21 cellular contexts compared by ENCODE assay signal in the genomic region with DNA sequence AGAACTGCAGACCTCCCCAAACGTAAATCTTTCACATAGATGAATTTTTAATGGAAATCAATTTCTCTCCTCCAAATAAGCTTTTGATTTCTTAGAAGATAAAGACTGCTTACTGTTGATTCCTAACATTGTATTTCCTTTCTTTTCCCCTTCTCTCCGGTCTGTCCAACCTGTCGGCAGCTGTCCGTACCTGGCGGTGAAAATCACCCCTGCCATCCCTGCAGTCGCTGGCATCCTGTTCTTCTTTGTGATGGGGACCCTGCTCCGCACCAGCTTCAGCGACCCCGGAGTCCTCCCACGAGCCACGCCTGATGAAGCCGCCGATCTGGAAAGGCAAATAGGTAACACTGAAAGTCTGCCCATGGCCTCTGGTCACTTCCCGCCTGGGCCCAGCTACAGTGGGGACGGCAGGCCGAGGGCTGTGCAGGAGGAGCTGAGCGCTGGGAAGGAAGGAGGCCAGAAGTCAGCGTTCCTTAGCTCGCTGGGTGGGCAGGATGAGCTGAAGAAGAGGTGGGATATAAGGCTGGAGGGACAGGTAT.
DNase-seq lines count a peak whose midpoint lies in the region; ATAC-seq and TF ChIP-seq lines count a peak whose summit lies in the region.
"Had no signal": no experiment of that assay in that cellular context is flagged by ENCODE, and none has a peak within 500 bp of the region (broad histone marks: within the 10 kb centered on the region; RNA-seq: fewer than 3 reads in every experiment).

No MANE protein-coding gene starts in this region.

- WGBS in liver = 86% methylated on average over 19 of the region's 19 CpGs
- 85 to 87% (median 86%) methylated on average over 19 of the region's 19 CpGs for WGBS in psoas muscle, 3 donors

- TF ChIP-seq CTCF in liver (IDR thresholded peaks at IDR 0.05; ENCODE audit: low read depth, low read length, missing input control) (no peak), psoas muscle (IDR thresholded peaks at IDR 0.05) (no peak), uterus (IDR thresholded peaks at IDR 0.05) (no peak)

- TF ChIP-seq POLR2A in uterus (IDR thresholded peaks at IDR 0.05) = no peak

- H3K4me3 ChIP-seq in liver (ENCODE audit: low read depth in 1 of 3, low read length in 3 of 3) (no peak overlapping the region), psoas muscle (peak overlapping the region; percentile 16), uterus (no peak overlapping the region)

- H3K36me3 ChIP-seq in liver (ENCODE audit: control insufficient read depth in 4 of 4, insufficient read depth in 3 of 4, low read depth in 1 of 4, low read length in 3 of 4) = peaks cover 0 to 2% (median under 1%) of the 10 kb centered on the region in 4 donors
- H3K36me3 ChIP-seq in psoas muscle (ENCODE audit: insufficient read depth in 1 of 2, low read depth in 1 of 2) = no peaks in the 10 kb centered on the region
- no peaks in the 10 kb centered on the region for H3K36me3 ChIP-seq in uterus

- intact Hi-C loops in psoas muscle (cut with DNase I) (no loop called here), uterus (cut with DNase I; ENCODE audit: low total_unique reads) (no loop called here)

- H3K27ac ChIP-seq in liver (ENCODE audit: low read depth in 1 of 2, low read length in 2 of 2) = peak overlapping the region; percentile 1 to 29
- H3K27ac ChIP-seq in psoas muscle = peak overlapping the region; percentile 67
- H3K27ac ChIP-seq in uterus = peak overlapping the region; percentile 36 to 44
- H3K27ac ChIP-seq: 22Rv1 had no signal

- H3K9me3 ChIP-seq in liver (ENCODE audit: control insufficient read depth in 4 of 4, low read length in 3 of 4) = no peaks in the 10 kb centered on the region
- H3K9me3 ChIP-seq in psoas muscle = no peaks in the 10 kb centered on the region
- H3K9me3 ChIP-seq in uterus = no peaks in the 10 kb centered on the region

- H3K27me3 ChIP-seq in liver (ENCODE audit: control insufficient read depth in 4 of 4, insufficient read depth in 4 of 4, low read length in 3 of 4) (no peaks in the 10 kb centered on the region), psoas muscle (ENCODE audit: insufficient read depth in 3 of 3, low read length in 2 of 3) (no peaks in the 10 kb centered on the region), uterus (no peaks in the 10 kb centered on the region)

- peak; percentile 14 for DNase-seq in activated CD4-positive, CD25-positive, alpha-beta regulatory T cell treated with anti-CD3 and anti-CD28 coated beads, Interleukin-2, amount 50 U/mL, for 72 hours
- DNase-seq in psoas muscle = no peak
- DNase-seq in uterus = no peak
- DNase-seq in NCI-H1417 treated with DMSO at 0.1 percent for 48 hours (lab: John Stamatoyannopoulos, UW) = no peak
- DNase-seq in amygdala (lab: John Stamatoyannopoulos, UW) = no peak
- DNase-seq: ACHN; C1 segment of cervical spinal cord; Calu3; CD8-positive, alpha-beta T cell; Kasumi-1; NCI-H1694 treated with DMSO at 0.1 percent for 48 hours; NCI-H2081 treated with DMSO at 0.1 percent for 48 hours; NCI-H2171 treated with DMSO at 0.1 percent for 48 hours; NCI-H524 treated with DMSO at 0.1 percent for 48 hours; NCI-H82; SIG-M5 had no signal

- H3K4me1 ChIP-seq in liver (ENCODE audit: control insufficient read depth in 4 of 4, insufficient read depth in 4 of 4, low read length in 3 of 4) (peaks cover 5 to 43% (median 21%) of the 10 kb centered on the region in 4 donors), psoas muscle (peaks cover 52% of the 10 kb centered on the region), uterus (no peaks in the 10 kb centered on the region)

- H3K9ac ChIP-seq in liver (ENCODE audit: low read depth in 1 of 2, low read length in 2 of 2) = no peak overlapping the region

- ATAC-seq in activated CD4-positive, CD25-positive, alpha-beta regulatory T cell treated with anti-CD3 and anti-CD28 coated beads, Interleukin-2, amount 50 U/mL, for 24 hours = no peak
- peak in 1 of 4 donors; percentile 7 for ATAC-seq in psoas muscle
- no peak for ATAC-seq in GM21723 (IDR thresholded peaks at IDR 0.05; ENCODE audit: unreplicated experiment)
- ATAC-seq: CD8-positive, alpha-beta T cell; Panc1 had no signal

- TF ChIP-seq RAD21 in liver (IDR thresholded peaks at IDR 0.05) = no peak

TF ChIP-seq in liver, 16 proteins besides CTCF, POLR2A, EP300 and RAD21:
- no peak for TF ChIP-seq YY1 (IDR thresholded peaks at IDR 0.05)

Comparison
In these comparisons a context has a peak if more than half of its experiments do, and no peak if none do; other contexts are left out.
1. H3K27ac ChIP-seq: peak in every context shown above with its lines; median percentile 67 in psoas muscle; 40 in uterus; 15 in liver.